Comparison of ENCODE assay signal across 27 cellular contexts in the genomic region with DNA sequence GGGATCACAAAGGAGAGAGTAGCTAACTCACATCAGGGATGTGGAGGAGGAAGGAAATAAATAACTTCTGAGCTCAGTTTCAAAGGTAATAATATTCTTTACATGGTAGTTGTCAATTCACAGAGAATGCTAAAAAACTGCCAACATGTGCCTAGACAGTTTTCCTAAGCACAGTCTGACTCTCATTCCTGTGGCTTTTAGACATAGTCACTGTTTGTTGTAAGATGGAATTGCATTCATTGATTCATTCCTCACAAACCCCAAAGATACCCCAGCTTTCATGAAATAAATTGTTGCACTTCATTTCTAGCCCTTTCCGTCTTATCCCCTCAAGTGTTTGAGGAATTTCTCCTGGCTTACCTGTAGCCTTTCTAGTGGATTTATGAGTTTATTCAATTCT.
DNase-seq lines count a peak whose midpoint lies in the region; ATAC-seq and TF ChIP-seq lines count a peak whose summit lies in the region.
"Had no signal": no experiment of that assay in that cellular context is flagged by ENCODE, and none has a peak within 500 bp of the region (broad histone marks: within the 10 kb centered on the region; RNA-seq: fewer than 3 reads in every experiment).

No MANE protein-coding gene starts in this region.

- DNase-seq in AG20443 (ENCODE audit: low spot score) = peak; percentile 53
- peak; percentile 3 for DNase-seq in LHCN-M2 (ENCODE audit: low read depth)
- DNase-seq in choroid plexus epithelial cell (ENCODE audit: low read depth) = peak; percentile 14
- peak; percentile 37 for DNase-seq in kidney tubule cell (ENCODE audit: low spot score)
- DNase-seq in RPMI8226 = no peak
- DNase-seq: activated CD4-positive, alpha-beta T cell treated with anti-CD3 and anti-CD28 coated beads for 4 hours; activated naive CD4-positive, alpha-beta T cell treated with anti-CD3 and anti-CD28 coated beads, Interleukin-2, amount 50 U/mL, for 16 hours; activated T-cell treated with anti-CD3 and anti-CD28 coated beads, Interleukin-2, amount 50 U/mL, for 72 hours; CD4-positive, CD25-positive, alpha-beta regulatory T cell; DMS 273 treated with DMSO at 0.1 percent for 48 hours; effector memory CD8-positive, alpha-beta T cell; GDM1; heart right ventricle; left ventricle myocardium inferior; NCI-H1092 treated with DMSO at 0.1 percent for 48 hours; NCI-H2029; NCI-H446; nephron progenitor cell; posterior cingulate gyrus; SJCRH30; stimulated activated CD8-positive, alpha-beta memory T cell treated with anti-CD3 and anti-CD28 coated beads, Interleukin-4, amount 100 ng/mL, for 48 hours; T-helper 1 cell had no signal

- H3K4me3 ChIP-seq in choroid plexus epithelial cell (ENCODE audit: low read depth, low read length) = no peak overlapping the region
- H3K4me3 ChIP-seq: body of pancreas, esophagus muscularis mucosa, heart right ventricle, left ventricle myocardium inferior, SJCRH30 had no signal

- TF ChIP-seq CTCF in choroid plexus epithelial cell (conservative IDR thresholded peaks at IDR 0.05; ENCODE audit: low read depth, low read length) = no peak

- ATAC-seq in GM19452 (IDR thresholded peaks at IDR 0.05; ENCODE audit: unreplicated experiment) = no peak
- ATAC-seq in GM18498 (IDR thresholded peaks at IDR 0.05; ENCODE audit: unreplicated experiment) = no peak
- ATAC-seq in HG03097 (IDR thresholded peaks at IDR 0.05; ENCODE audit: low FRiP score, unreplicated experiment) = no peak
- ATAC-seq: activated T-cell treated with anti-CD3 and anti-CD28 coated beads, Interleukin-2, amount 50 U/mL, for 72 hours; body of pancreas; effector memory CD8-positive, alpha-beta T cell; heart right ventricle had no signal
